Comparison of ENCODE assay signal across 33 cellular contexts in genomic region chr1:54986025-54986424, GRCh38. TPM values are rescaled to one million over a fixed set of nuclear protein-coding genes. Genes with fewer than 3 reads are reported as not detected.
"Had no signal": no experiment of that assay in that cellular context is flagged by ENCODE, and none has a peak within 500 bp of the region (broad histone marks: within the 10 kb centered on the region; RNA-seq: fewer than 3 reads in every experiment).

No MANE protein-coding gene starts in this region.

- H3K27ac ChIP-seq: coronary artery, esophagus muscularis mucosa, foreskin keratinocyte, gastroesophageal sphincter, heart left ventricle, hepatocyte, left ventricle myocardium inferior, lower lobe of right lung, neutrophil, parathyroid adenoma, prostate gland, right atrium auricular region, skin epidermis, stomach, thyroid gland, vagina had no signal

- H3K4me3 ChIP-seq: coronary artery, esophagus muscularis mucosa, gastroesophageal sphincter, heart left ventricle, hepatocyte, left ventricle myocardium inferior, lower lobe of right lung, prostate gland, right atrium auricular region, skin epidermis, stomach, thyroid gland, vagina had no signal

- H3K79me2 ChIP-seq: hepatocyte, parathyroid adenoma had no signal

- H3K27me3 ChIP-seq: foreskin keratinocyte, right atrium auricular region, thyroid gland, vagina had no signal

- DNase-seq: dermis blood vessel endothelial cell; effector memory CD4-positive, alpha-beta T cell; foreskin keratinocyte; heart left ventricle; left cardiac atrium; left ventricle myocardium inferior; lower lobe of right lung; natural killer cell; stimulated activated CD4-positive, alpha-beta T cell treated with anti-CD3 and anti-CD28 coated beads, Interleukin-15, amount 100 ng/mL, for 24 hours; stimulated activated CD4-positive, alpha-beta T cell treated with anti-CD3 and anti-CD28 coated beads, Interleukin-2, amount 100 ng/mL, for 48 hours; stimulated activated naive B cell treated with anti-CD40 and anti-IgM and Interleukin-4, amounts not matched to agents 10 μg/mL and 1 μg/mL and 100 μg/mL, for 72 hours; stomach; thyroid gland; trophoblast cell had no signal

- H3K4me2 ChIP-seq: hepatocyte had no signal

- H3K4me1 ChIP-seq: foreskin keratinocyte, lower lobe of right lung, parathyroid adenoma, right atrium auricular region, thyroid gland, vagina had no signal

- H3K9me3 ChIP-seq: esophagus muscularis mucosa, gastroesophageal sphincter, heart left ventricle, left ventricle myocardium inferior, lower lobe of right lung, neutrophil, prostate gland, right atrium auricular region, stomach, thyroid gland, vagina had no signal

- H3K36me3 ChIP-seq: esophagus muscularis mucosa, gastroesophageal sphincter, heart left ventricle, left ventricle myocardium inferior, lower lobe of right lung, neutrophil, prostate gland, right atrium auricular region, stomach, thyroid gland, vagina had no signal

- ATAC-seq: foreskin keratinocyte; gastroesophageal sphincter; heart left ventricle; left cardiac atrium; lower lobe of right lung; natural killer cell; stimulated activated naive B cell treated with anti-CD40 and anti-IgM and Interleukin-4, amounts not matched to agents 10 μg/mL and 1 μg/mL and 100 μg/mL, for 72 hours had no signal

- H2AFZ ChIP-seq: hepatocyte, parathyroid adenoma had no signal

RNA-seq across cellular contexts. Expression of gene TMEM61, which starts 5.6 kb away (rescaled TPM):
- total RNA-seq: dermis blood vessel endothelial cell, endothelial cell of umbilical vein, epithelial cell of proximal tubule, fibroblast of lung, left ventricle myocardium inferior, mononuclear cell, natural killer cell, omental fat pad, right atrium auricular region, subcutaneous adipose tissue, temporal lobe had no signal

RNA-seq across cellular contexts. Expression of gene BSND, which starts 12.7 kb away (rescaled TPM):
- total RNA-seq: dermis blood vessel endothelial cell, endothelial cell of umbilical vein, epithelial cell of proximal tubule, esophagus muscularis mucosa, fibroblast of lung, foreskin keratinocyte, gastroesophageal sphincter, heart left ventricle, kidney epithelial cell, left cardiac atrium, left ventricle myocardium inferior, lower lobe of right lung, mononuclear cell, natural killer cell, omental fat pad, right atrium auricular region, stomach, subcutaneous adipose tissue, temporal lobe, thyroid gland, ureter, vagina had no signal

RNA-seq across cellular contexts. Expression of gene PCSK9, which starts 53.3 kb away (rescaled TPM):
- total RNA-seq: dermis blood vessel endothelial cell, left ventricle myocardium inferior, mononuclear cell, natural killer cell, subcutaneous adipose tissue, thyroid gland had no signal
